In genomic region chr2:177633910-177634294, GRCh38 we compare ENCODE assay signal across 12 cellular contexts.
A peak's percentile ranks its signal among the peaks of the same experiment; 100 is the strongest.
DNase-seq lines count a peak whose midpoint lies in the region; ATAC-seq, FAIRE-seq and TF ChIP-seq lines count a peak whose summit lies in the region.
"Had no signal": no experiment of that assay in that cellular context is flagged by ENCODE, and none has a peak within 500 bp of the region (broad histone marks: within the 10 kb centered on the region; RNA-seq: fewer than 3 reads in every experiment).

No MANE protein-coding gene starts in this region.

- no peaks in the 10 kb centered on the region for H3K4me1 Mint-ChIP-seq in activated naive CD8-positive, alpha-beta T cell (ENCODE audit: low read depth)
- H3K4me1 Mint-ChIP-seq in activated naive CD8-positive, alpha-beta T cell treated with anti-CD3 and anti-CD28 coated beads, Interleukin-2, amount 50 U/mL, for 24 hours, result no peaks in the 10 kb centered on the region

- H3K9ac ChIP-seq in OCI-LY1 (ENCODE audit: low read length) (peak overlapping the region; percentile 48), iPS-20b (ENCODE audit: low read depth, low read length) (peak overlapping the region; percentile 34; the same call in 1 of the 2 replicates), subcutaneous abdominal adipose tissue (ENCODE audit: low read length in 5 of 5) (peak overlapping the region in 3 of 5 donors; percentile 69 to 77 (median 71))

- no peak for FAIRE-seq in D721Med (lab: Jason Lieb, UNC)

- no peak overlapping the region for H3K27ac Mint-ChIP-seq in activated naive CD8-positive, alpha-beta T cell
- no peak overlapping the region for H3K27ac Mint-ChIP-seq in activated naive CD8-positive, alpha-beta T cell treated with anti-CD3 and anti-CD28 coated beads, Interleukin-2, amount 50 U/mL, for 24 hours
- H3K27ac Mint-ChIP-seq: naive thymus-derived CD4-positive, alpha-beta T cell had no signal

- no peak overlapping the region for H2AFZ ChIP-seq in OCI-LY1 (ENCODE audit: low read length)

- peak overlapping the region; percentile 24 for H3K4me3 Mint-ChIP-seq in activated naive CD8-positive, alpha-beta T cell
- H3K4me3 Mint-ChIP-seq in activated naive CD8-positive, alpha-beta T cell treated with anti-CD3 and anti-CD28 coated beads, Interleukin-2, amount 50 U/mL, for 24 hours, result no peak overlapping the region

- TF ChIP-seq CTCF in OCI-LY1 (IDR thresholded peaks at IDR 0.05; ENCODE audit: low read length) (no peak), D721Med (IDR thresholded peaks at IDR 0.05; ENCODE audit: insufficient read depth, missing control alignments) (no peak)

- peak overlapping the region; percentile 50 for H3K4me3 ChIP-seq in OCI-LY1 (ENCODE audit: low read depth, low read length, poor library complexity, severe bottlenecking)
- peak overlapping the region; percentile 61 for H3K4me3 ChIP-seq in iPS-20b (ENCODE audit: low read length)
- H3K4me3 ChIP-seq in subcutaneous abdominal adipose tissue (ENCODE audit: low read depth in 1 of 5, low read length in 5 of 5), result peak overlapping the region; percentile 49 to 62 (median 58)

- no peaks in the 10 kb centered on the region for H3K9me2 ChIP-seq in OCI-LY1 (ENCODE audit: low read depth, low read length)

- ATAC-seq in activated naive CD8-positive, alpha-beta T cell treated with anti-CD3 and anti-CD28 coated beads, Interleukin-2, amount 50 U/mL, for 24 hours, result no peak
- ATAC-seq: naive thymus-derived CD4-positive, alpha-beta T cell had no signal

- H3K27ac ChIP-seq in OCI-LY1 (ENCODE audit: low read depth, low read length, poor library complexity, severe bottlenecking) (peak overlapping the region; percentile 87), iPS-20b (ENCODE audit: low read length) (no peak overlapping the region), subcutaneous abdominal adipose tissue (ENCODE audit: low read depth, low read length) (no peak overlapping the region)
- H3K27ac ChIP-seq: foreskin keratinocyte had no signal

- H3K9me3 Mint-ChIP-seq in activated naive CD8-positive, alpha-beta T cell (ENCODE audit: low read depth), result no peaks in the 10 kb centered on the region
- no peaks in the 10 kb centered on the region for H3K9me3 Mint-ChIP-seq in activated naive CD8-positive, alpha-beta T cell treated with anti-CD3 and anti-CD28 coated beads, Interleukin-2, amount 50 U/mL, for 24 hours

- no peaks in the 10 kb centered on the region for H4K20me1 ChIP-seq in OCI-LY1 (ENCODE audit: insufficient read depth, low read length)

- no peaks in the 10 kb centered on the region for H3K36me3 Mint-ChIP-seq in activated naive CD8-positive, alpha-beta T cell
- H3K36me3 Mint-ChIP-seq in activated naive CD8-positive, alpha-beta T cell treated with anti-CD3 and anti-CD28 coated beads, Interleukin-2, amount 50 U/mL, for 24 hours (ENCODE audit: low read depth), result no peaks in the 10 kb centered on the region
- H3K36me3 Mint-ChIP-seq: naive thymus-derived CD4-positive, alpha-beta T cell had no signal

- no peaks in the 10 kb centered on the region for H3K79me2 ChIP-seq in OCI-LY1 (ENCODE audit: insufficient read depth, low read length)

- H3K4me1 ChIP-seq in OCI-LY1 (ENCODE audit: insufficient read depth, low read length, severe bottlenecking), result peaks cover 75% of the 10 kb centered on the region
- H3K4me1 ChIP-seq in iPS-20b (ENCODE audit: insufficient read depth, low read length), result peaks cover 4% of the 10 kb centered on the region; the same call in 1 of the 2 replicates
- peaks cover 0 to 21% (median 9%) of the 10 kb centered on the region in 5 donors for H3K4me1 ChIP-seq in subcutaneous abdominal adipose tissue (ENCODE audit: control insufficient read depth in 5 of 5, insufficient read depth in 5 of 5, low read length in 5 of 5)
- H3K4me1 ChIP-seq: foreskin keratinocyte had no signal

- H3F3A ChIP-seq in OCI-LY1 (ENCODE audit: insufficient read depth, low read length), result peaks cover 3% of the 10 kb centered on the region; the same call in 1 of the 2 replicates

- peaks cover 5% of the 10 kb centered on the region; the same call in 1 of the 2 replicates for H3K9me3 ChIP-seq in OCI-LY1 (ENCODE audit: low read length)
- no peaks in the 10 kb centered on the region for H3K9me3 ChIP-seq in iPS-20b (ENCODE audit: insufficient read depth, low read depth, low read length)
- H3K9me3 ChIP-seq in subcutaneous abdominal adipose tissue (ENCODE audit: control insufficient read depth in 5 of 5, low read length in 5 of 5), result no peaks in the 10 kb centered on the region

- peak overlapping the region; percentile 64 for H3K4me2 ChIP-seq in OCI-LY1 (ENCODE audit: low read length)

- H3K27me3 ChIP-seq in OCI-LY1 (ENCODE audit: insufficient read depth, low read length) (no peaks in the 10 kb centered on the region), iPS-20b (ENCODE audit: insufficient read depth, low read length) (no peaks in the 10 kb centered on the region), subcutaneous abdominal adipose tissue (ENCODE audit: control insufficient read depth in 5 of 5, insufficient read depth in 4 of 5, low read length in 5 of 5) (no peaks in the 10 kb centered on the region)
- H3K27me3 ChIP-seq: foreskin keratinocyte had no signal

- H3K36me3 ChIP-seq in OCI-LY1 (ENCODE audit: insufficient read depth, low read length) (no peaks in the 10 kb centered on the region), iPS-20b (ENCODE audit: insufficient read depth, low read depth, low read length) (no peaks in the 10 kb centered on the region), subcutaneous abdominal adipose tissue (ENCODE audit: control insufficient read depth in 5 of 5, insufficient read depth in 5 of 5, low read length in 5 of 5) (no peaks in the 10 kb centered on the region)

- DNase-seq in activated naive CD8-positive, alpha-beta T cell treated with anti-CD3 and anti-CD28 coated beads, Interleukin-2, amount 50 U/mL, for 24 hours, result no peak
- DNase-seq in AG08395 (ENCODE audit: low spot score) (no peak), D721Med (ENCODE audit: insufficient read length, low spot score) (no peak)
- no peak for DNase-seq in activated CD8-positive, alpha-beta memory T cell treated with anti-CD3 and anti-CD28 coated beads for 24 hours
- DNase-seq: activated naive CD4-positive, alpha-beta T cell treated with anti-CD3 and anti-CD28 coated beads, Interleukin-2, amount 50 U/mL, for 16 hours; foreskin keratinocyte; HCEC 1CT; naive thymus-derived CD4-positive, alpha-beta T cell had no signal

- H3K27me3 Mint-ChIP-seq in activated naive CD8-positive, alpha-beta T cell, result peaks cover 3% of the 10 kb centered on the region
- peaks cover 2% of the 10 kb centered on the region for H3K27me3 Mint-ChIP-seq in activated naive CD8-positive, alpha-beta T cell treated with anti-CD3 and anti-CD28 coated beads, Interleukin-2, amount 50 U/mL, for 24 hours
